9 cellular contexts compared by ENCODE assay signal in the genomic region with DNA sequence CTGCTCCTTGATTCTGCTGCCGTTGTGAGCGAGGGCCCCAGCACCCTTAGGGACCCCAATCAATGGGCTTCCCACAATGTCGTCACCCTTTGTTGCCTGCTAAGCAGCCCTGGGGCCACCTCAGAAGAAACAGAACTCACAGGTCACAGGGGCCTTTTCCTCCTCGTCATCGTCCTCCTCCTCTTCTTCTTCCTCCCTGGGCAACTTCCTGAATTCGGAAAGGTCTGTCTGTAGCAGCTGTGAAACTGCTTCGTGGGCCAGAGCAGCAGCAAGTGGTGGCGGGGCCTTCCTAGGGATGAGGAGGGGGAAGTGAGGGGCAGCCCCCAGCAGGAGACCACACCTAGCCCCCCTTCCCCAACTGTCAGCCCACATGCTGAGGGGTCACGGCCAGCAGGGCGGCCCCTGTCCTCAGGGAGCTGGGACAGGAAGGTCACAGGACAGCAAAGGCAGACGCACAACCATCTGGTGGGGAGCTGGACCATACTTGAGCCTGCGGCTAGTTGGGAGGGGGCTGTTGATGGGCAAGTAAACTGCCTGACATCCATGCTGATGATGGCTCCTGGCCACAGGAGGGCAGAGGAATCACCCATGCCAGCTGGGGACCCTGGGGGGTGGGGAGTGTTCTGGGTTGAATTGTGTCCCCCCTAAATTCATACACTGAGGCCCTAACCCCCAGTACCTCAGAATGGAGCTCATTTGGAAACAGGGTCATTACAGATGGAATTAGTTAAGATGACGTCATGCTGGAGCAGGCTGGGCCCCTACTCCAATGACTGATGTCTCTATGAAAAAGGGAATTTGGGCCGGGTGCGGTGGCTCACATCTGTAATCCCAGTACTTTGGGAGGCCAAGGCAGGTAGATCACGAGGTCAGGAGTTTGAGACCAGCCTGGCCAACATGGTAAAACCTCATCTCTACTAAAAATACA. TPM values are rescaled to one million over a fixed set of nuclear protein-coding genes. Genes with fewer than 3 reads are reported as not detected.
DNase-seq lines count a peak whose midpoint lies in the region; ATAC-seq and TF ChIP-seq lines count a peak whose summit lies in the region.
"Had no signal": no experiment of that assay in that cellular context is flagged by ENCODE, and none has a peak within 500 bp of the region (broad histone marks: within the 10 kb centered on the region; RNA-seq: fewer than 3 reads in every experiment).

No MANE protein-coding gene starts in this region.

- no peaks in the 10 kb centered on the region for H3K27me3 ChIP-seq in CD8-positive, alpha-beta memory T cell (ENCODE audit: insufficient read depth, low read length, poor library complexity, severe bottlenecking)
- no peaks in the 10 kb centered on the region for H3K27me3 ChIP-seq in esophagus muscularis mucosa
- H3K27me3 ChIP-seq in parathyroid adenoma (ENCODE audit: control insufficient read depth, insufficient read depth, low read length): no peaks in the 10 kb centered on the region
- H3K27me3 ChIP-seq: MG63 had no signal

- POLR2A ChIA-PET in CD8-positive, alpha-beta memory T cell (lab: Charles Lee): interaction anchor here (0.7 to 1.8 kb wide), 2 partner anchors 13 to 20 kb away, joined by 5 to 7 read pairs; partner anchors contain the start of gene PPM1F
- POLR2A ChIA-PET in OCI-LY7 (lab: Charles Lee): interaction anchor here (0.6 kb wide), 1 partner anchor 59 kb away, joined by 7 read pairs; no protein-coding TSS in a partner anchor

- CTCF ChIA-PET in CD8-positive, alpha-beta memory T cell (lab: Charles Lee): interaction anchor here (1.4 to 8.9 kb wide), 5 partner anchors 12 to 232 kb away, joined by 3 to 100 read pairs (median 9); partner anchors contain the start of gene PPM1F
- CTCF ChIA-PET in OCI-LY7 (lab: Charles Lee; ENCODE audit: unreplicated experiment): no interaction called here

- H3K27ac ChIP-seq in CD8-positive, alpha-beta memory T cell (ENCODE audit: low read depth, low read length): peak overlapping the region; percentile 27
- no peak overlapping the region for H3K27ac ChIP-seq in OCI-LY7 (ENCODE audit: low read depth, low read length, poor library complexity, severe bottlenecking)
- H3K27ac ChIP-seq in esophagus muscularis mucosa (replicated peaks in 1 of 4): peak overlapping the region; percentile 92 to 98 (median 94)
- H3K27ac ChIP-seq in parathyroid adenoma: peak overlapping the region; percentile 84

- TF ChIP-seq CTCF in OCI-LY7 (conservative IDR thresholded peaks at IDR 0.05; ENCODE audit: low read length): 0 out of 2 replicates have a peak, but pooled peaks have one; percentile 28
- TF ChIP-seq CTCF in esophagus muscularis mucosa (IDR thresholded peaks at IDR 0.05): no peak
- TF ChIP-seq CTCF in parathyroid adenoma (IDR thresholded peaks at IDR 0.05): no peak

- H2AFZ ChIP-seq in OCI-LY7 (ENCODE audit: low read length) (no peak overlapping the region), parathyroid adenoma (no peak overlapping the region)

- no peak overlapping the region for H3K4me3 ChIP-seq in CD8-positive, alpha-beta memory T cell (ENCODE audit: low read length)
- H3K4me3 ChIP-seq in OCI-LY7 (ENCODE audit: low read depth, low read length, poor library complexity, severe bottlenecking) (no peak overlapping the region), esophagus muscularis mucosa (peak overlapping the region in 1 of 4 donors; percentile 67), parathyroid adenoma (ENCODE audit: low read depth, low read length) (no peak overlapping the region)
- H3K4me3 ChIP-seq: MG63 had no signal

- intact Hi-C loops in OCI-LY7 (cut with micrococcal nuclease; ENCODE audit: unreplicated experiment): loop anchor here (2.0 to 5.0 kb wide), 3 partner anchors 13 to 202 kb away; partner anchors contain the start of genes PPM1F and YPEL1
- intact Hi-C loops in esophagus muscularis mucosa (cut with DNase I): loop anchor here (2.0 to 5.0 kb wide), 3 partner anchors 13 to 227 kb away; partner anchors contain the start of genes MAPK1 and PPM1F

- no peak for DNase-seq in CD8-positive, alpha-beta memory T cell
- DNase-seq in OCI-LY7 (ENCODE audit: low spot score) (no peak), esophagus muscularis mucosa (ENCODE audit: extremely low spot score) (no peak), NCI-H2196 treated with DMSO at 0.1 percent for 48 hours (lab: John Stamatoyannopoulos, UW; ENCODE audit: unreplicated experiment) (no peak), GM03348 (ENCODE audit: low spot score) (no peak)
- no peak for DNase-seq in activated CD4-positive, CD25-positive, alpha-beta regulatory T cell (lab: John Stamatoyannopoulos, UW)
- DNase-seq: MG63 had no signal

- no peaks in the 10 kb centered on the region for H3K9me3 Mint-ChIP-seq in CD8-positive, alpha-beta memory T cell

- no peaks in the 10 kb centered on the region for H3K9me3 ChIP-seq in CD8-positive, alpha-beta memory T cell (ENCODE audit: low read length)
- H3K9me3 ChIP-seq in OCI-LY7 (ENCODE audit: low read length) (no peaks in the 10 kb centered on the region), esophagus muscularis mucosa (no peaks in the 10 kb centered on the region), parathyroid adenoma (ENCODE audit: control insufficient read depth, low read length) (no peaks in the 10 kb centered on the region)
- H3K9me3 ChIP-seq: MG63 had no signal

- no peak overlapping the region for H3K9ac ChIP-seq in parathyroid adenoma

- H3K27ac Mint-ChIP-seq in CD8-positive, alpha-beta memory T cell: peak overlapping the region; percentile 26 to 88 (median 62)

- peaks cover 0 to 24% (median 7%) of the 10 kb centered on the region in 3 donors for H3K36me3 Mint-ChIP-seq in CD8-positive, alpha-beta memory T cell

- peaks cover 0 to 3% of the 10 kb centered on the region in 2 donors for H3K27me3 Mint-ChIP-seq in CD8-positive, alpha-beta memory T cell

- no peaks in the 10 kb centered on the region for H3K9me2 ChIP-seq in OCI-LY7 (ENCODE audit: insufficient read depth, low read length)

- no TSS peak for BruUV-seq in OCI-LY7 (replicated peaks; lab: Mats Ljungman, UMichigan)

- H3K4me3 Mint-ChIP-seq in CD8-positive, alpha-beta memory T cell: peak overlapping the region in 5 of 7 donors; percentile 16 to 92 (median 63)

- H3K4me2 ChIP-seq in OCI-LY7 (ENCODE audit: low read length) (no peak overlapping the region; the same call in 1 of the 2 replicates), parathyroid adenoma (ENCODE audit: low read length) (no peak overlapping the region)

- no peaks in the 10 kb centered on the region for H4K20me1 ChIP-seq in OCI-LY7 (ENCODE audit: insufficient read depth, low read length)

- TF ChIP-seq EP300 in esophagus muscularis mucosa (IDR thresholded peaks at IDR 0.05): no peak

- peaks cover 7% of the 10 kb centered on the region for H3K36me3 ChIP-seq in CD8-positive, alpha-beta memory T cell (ENCODE audit: insufficient read depth, low read length)
- H3K36me3 ChIP-seq in OCI-LY7 (ENCODE audit: insufficient read depth, low read length) (no peaks in the 10 kb centered on the region), esophagus muscularis mucosa (peaks cover 2 to 43% (median 32%) of the 10 kb centered on the region in 4 donors), parathyroid adenoma (ENCODE audit: control insufficient read depth, insufficient read depth, low read length) (no peaks in the 10 kb centered on the region)

- peaks cover 24 to 43% (median 27%) of the 10 kb centered on the region in 3 donors for H3K4me1 Mint-ChIP-seq in CD8-positive, alpha-beta memory T cell

- H3K4me1 ChIP-seq in CD8-positive, alpha-beta memory T cell (ENCODE audit: insufficient read depth, low read length): peaks cover 16% of the 10 kb centered on the region
- H3K4me1 ChIP-seq in OCI-LY7 (ENCODE audit: insufficient read depth, low read length, poor library complexity, severe bottlenecking) (peaks cover 28% of the 10 kb centered on the region), esophagus muscularis mucosa (peaks cover 85 to 98% (median 93%) of the 10 kb centered on the region in 4 donors), parathyroid adenoma (peaks cover 8% of the 10 kb centered on the region)

- ATAC-seq in GM21381 (IDR thresholded peaks at IDR 0.05; ENCODE audit: unreplicated experiment): no peak

- no peak for TF ChIP-seq POLR2A in esophagus muscularis mucosa (IDR thresholded peaks at IDR 0.05; ENCODE audit: low read depth)

- WGBS in esophagus muscularis mucosa: 68% methylated on average over 14 of the region's 16 CpGs

- H3K79me2 ChIP-seq in OCI-LY7 (ENCODE audit: insufficient read depth, low read depth, low read length) (no peaks in the 10 kb centered on the region), parathyroid adenoma (no peaks in the 10 kb centered on the region)

RNA-seq across cellular contexts. Expression of gene PPM1F, which starts 13.0 kb away (rescaled TPM):
- total RNA-seq in CD8-positive, alpha-beta memory T cell: 10 to 100 TPM; 25.4 to 29.1 TPM
- 9.2 TPM for polyA plus RNA-seq in CD8-positive, alpha-beta memory T cell
- total RNA-seq in OCI-LY7 (2014; rRNA removed; shearing (Covaris generic)): 21.7 and 35.4 TPM in 2 replicates
- 27.2 and 29.7 TPM in 2 replicates for total RNA-seq in OCI-LY7 (2022)
- 10 to 100 TPM; 30.3 to 88.5 (median 74.1) TPM for total RNA-seq in esophagus muscularis mucosa

RNA-seq across cellular contexts. Expression of gene TOP3B, which starts 42.9 kb away (rescaled TPM):
- 10 to 100 TPM; 30.1 to 36.9 TPM for total RNA-seq in CD8-positive, alpha-beta memory T cell
- polyA plus RNA-seq in CD8-positive, alpha-beta memory T cell: 17.3 TPM
- total RNA-seq in OCI-LY7 (2014; rRNA removed; shearing (Covaris generic)): 65.6 and 82.6 TPM in 2 replicates
- total RNA-seq in OCI-LY7 (2022) (98.7 and 101 TPM in 2 replicates), esophagus muscularis mucosa (10 to 100 TPM; 12.3 to 27.5 (median 20.4) TPM)
